In the genomic region with DNA sequence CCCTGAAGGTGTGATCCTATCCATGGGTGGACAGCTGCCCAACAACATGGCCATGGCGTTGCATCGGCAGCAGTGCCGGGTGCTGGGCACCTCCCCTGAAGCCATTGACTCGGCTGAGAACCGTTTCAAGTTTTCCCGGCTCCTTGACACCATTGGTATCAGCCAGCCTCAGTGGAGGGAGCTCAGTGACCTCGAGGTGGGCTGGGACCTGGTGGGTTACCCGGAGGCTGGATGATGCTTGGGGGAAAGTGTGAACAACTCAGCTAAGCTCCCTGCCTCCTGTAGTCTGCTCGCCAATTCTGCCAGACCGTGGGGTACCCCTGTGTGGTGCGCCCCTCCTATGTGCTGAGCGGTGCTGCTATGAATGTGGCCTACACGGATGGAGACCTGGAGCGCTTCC, we compare ENCODE assay signal across 33 cellular contexts. TPM values are rescaled to one million over a fixed set of nuclear protein-coding genes. Genes with fewer than 3 reads are reported as not detected.
"Had no signal": no experiment of that assay in that cellular context is flagged by ENCODE, and none has a peak within 500 bp of the region (broad histone marks: within the 10 kb centered on the region; RNA-seq: fewer than 3 reads in every experiment).

No MANE protein-coding gene starts in this region.

- H3K4me3 ChIP-seq: dorsolateral prefrontal cortex, esophagus muscularis mucosa, gastroesophageal sphincter, heart left ventricle, hepatocyte, neural progenitor cell, psoas muscle, skin epidermis, spleen, thyroid gland had no signal

- H2AFZ ChIP-seq: hepatocyte, neural progenitor cell had no signal

- H3K9me3 ChIP-seq: esophagus muscularis mucosa, gastroesophageal sphincter, heart left ventricle, psoas muscle, spleen, thyroid gland had no signal

- ATAC-seq: foreskin keratinocyte; gastroesophageal sphincter; left lobe of liver; naive thymus-derived CD4-positive, alpha-beta T cell; psoas muscle; right cardiac atrium; stimulated activated memory B cell treated with anti-CD40 and anti-IgM and Interleukin-4, amounts not matched to agents 10 μg/mL and 1 μg/mL and 100 μg/mL, for 72 hours had no signal

- H3K4me3 Mint-ChIP-seq: endodermal cell; naive thymus-derived CD4-positive, alpha-beta T cell; nephron; neural progenitor cell; stimulated activated memory B cell treated with anti-CD40 and anti-IgM and Interleukin-4, amounts not matched to agents 10 μg/mL and 1 μg/mL and 100 μg/mL, for 72 hours; stimulated activated naive CD8-positive, alpha-beta T cell treated with anti-CD3 and anti-CD28 coated beads, Interleukin-15, Interleukin-2, amounts not matched to agents 100 ng/mL and 50 ng/mL, for 24 hours had no signal

- H3K9ac ChIP-seq: neural progenitor cell had no signal

- H3K27me3 ChIP-seq: dorsolateral prefrontal cortex, esophagus muscularis mucosa, foreskin keratinocyte, gastroesophageal sphincter, heart left ventricle, hepatocyte, neural progenitor cell, spleen, thyroid gland had no signal

- H3K9me3 Mint-ChIP-seq: endodermal cell; naive thymus-derived CD4-positive, alpha-beta T cell; nephron; neural progenitor cell; stimulated activated memory B cell treated with anti-CD40 and anti-IgM and Interleukin-4, amounts not matched to agents 10 μg/mL and 1 μg/mL and 100 μg/mL, for 72 hours; stimulated activated naive CD8-positive, alpha-beta T cell treated with anti-CD3 and anti-CD28 coated beads, Interleukin-15, Interleukin-2, amounts not matched to agents 100 ng/mL and 50 ng/mL, for 24 hours had no signal

- H3K79me2 ChIP-seq: hepatocyte had no signal

- DNase-seq: cerebellar nuclear complex; dorsolateral prefrontal cortex; effector CD4-positive, alpha-beta T cell; endodermal cell; foreskin keratinocyte; heart left ventricle; kidney; mesenchymal stem cell; midbrain; naive thymus-derived CD4-positive, alpha-beta T cell; psoas muscle; stimulated activated CD4-positive, alpha-beta T cell treated with anti-CD3 and anti-CD28 coated beads, Interleukin-4, amount 100 ng/mL, for 4 hours; thyroid gland; trophoblast cell had no signal

- H3K27me3 Mint-ChIP-seq: naive thymus-derived CD4-positive, alpha-beta T cell; stimulated activated memory B cell treated with anti-CD40 and anti-IgM and Interleukin-4, amounts not matched to agents 10 μg/mL and 1 μg/mL and 100 μg/mL, for 72 hours; stimulated activated naive CD8-positive, alpha-beta T cell treated with anti-CD3 and anti-CD28 coated beads, Interleukin-15, Interleukin-2, amounts not matched to agents 100 ng/mL and 50 ng/mL, for 24 hours had no signal

- H3K27ac ChIP-seq: dorsolateral prefrontal cortex, esophagus muscularis mucosa, foreskin keratinocyte, gastroesophageal sphincter, heart left ventricle, hepatocyte, neural progenitor cell, psoas muscle, skin epidermis, spleen, thyroid gland had no signal

- H3K4me1 ChIP-seq: esophagus muscularis mucosa, foreskin keratinocyte, gastroesophageal sphincter, heart left ventricle, neural progenitor cell, psoas muscle, spleen, thyroid gland had no signal

- H3K27ac Mint-ChIP-seq: endodermal cell; nephron; neural progenitor cell; stimulated activated memory B cell treated with anti-CD40 and anti-IgM and Interleukin-4, amounts not matched to agents 10 μg/mL and 1 μg/mL and 100 μg/mL, for 72 hours; stimulated activated naive CD8-positive, alpha-beta T cell treated with anti-CD3 and anti-CD28 coated beads, Interleukin-15, Interleukin-2, amounts not matched to agents 100 ng/mL and 50 ng/mL, for 24 hours had no signal

- H3K4me1 Mint-ChIP-seq: endodermal cell; nephron; neural progenitor cell; stimulated activated memory B cell treated with anti-CD40 and anti-IgM and Interleukin-4, amounts not matched to agents 10 μg/mL and 1 μg/mL and 100 μg/mL, for 72 hours had no signal

- H3K4me2 ChIP-seq: hepatocyte, neural progenitor cell had no signal

- FAIRE-seq: endothelial cell of umbilical vein, kidney had no signal

RNA-seq across cellular contexts. Expression of a gene that starts 29.5 kb away (rescaled TPM):
- total RNA-seq: epithelial cell of proximal tubule, esophagus muscularis mucosa, gastroesophageal sphincter, left lobe of liver, mucosa of gallbladder, osteocyte had no signal

RNA-seq across cellular contexts. Expression of a gene that starts 41.9 kb away (rescaled TPM):
- total RNA-seq: epithelial cell of proximal tubule; fibroblast of lung; foreskin keratinocyte; gastroesophageal sphincter; hepatocyte; kidney; left lobe of liver; lower leg skin; mucosa of gallbladder; naive thymus-derived CD4-positive, alpha-beta T cell; osteocyte; psoas muscle; renal cortical epithelial cell; spleen; temporal lobe had no signal
